32 cellular contexts compared by ENCODE assay signal in genomic region chr7:103644319-103644718, GRCh38.
DNase-seq lines count a peak whose midpoint lies in the region; ATAC-seq, FAIRE-seq and TF ChIP-seq lines count a peak whose summit lies in the region.
"Had no signal": no experiment of that assay in that cellular context is flagged by ENCODE, and none has a peak within 500 bp of the region (broad histone marks: within the 10 kb centered on the region; RNA-seq: fewer than 3 reads in every experiment).

No MANE protein-coding gene starts in this region.

- H3K9me1 ChIP-seq in K562 (ENCODE audit: control insufficient read depth, insufficient read depth, low read length): no peaks in the 10 kb centered on the region

- H3K36me3 ChIP-seq in HepG2 (replicated peaks in 1 of 2; ENCODE audit: control insufficient read depth in 1 of 2, insufficient read depth in 2 of 2, low read length in 2 of 2): peaks cover 0 to 23% of the 10 kb centered on the region in 2 experiments; a peak in 1 of 5 replicates
- H3K36me3 ChIP-seq in right lobe of liver: no peaks in the 10 kb centered on the region
- peaks cover 18% of the 10 kb centered on the region; the same call in 2 of the 3 replicates for H3K36me3 ChIP-seq in K562 (ENCODE audit: control insufficient read depth, insufficient read depth, low read length)
- H3K36me3 ChIP-seq: BLaER1; BLaER1 treated with 17β-estradiol and CSF1 and Interleukin-3, amounts not matched to agents 10 nM and 100 nM had no signal

- H3K27ac ChIP-seq in HepG2 (ENCODE audit: extremely low read length, insufficient read depth, low read length): no peak overlapping the region
- H3K27ac ChIP-seq in right lobe of liver: no peak overlapping the region
- no peak overlapping the region for H3K27ac ChIP-seq in K562 (ENCODE audit: extremely low read depth, low read depth, low read length)
- H3K27ac ChIP-seq: 22Rv1; A549; BLaER1; BLaER1 treated with 17β-estradiol and CSF1 and Interleukin-3, amounts not matched to agents 10 nM and 100 nM; C4-2B had no signal

- ATAC-seq in HepG2: no peak
- no peak for ATAC-seq in right lobe of liver
- no peak for ATAC-seq in K562
- no peak for ATAC-seq in GM19324 (IDR thresholded peaks at IDR 0.05; ENCODE audit: low FRiP score, unreplicated experiment)
- ATAC-seq: A549; CD8-positive, alpha-beta T cell had no signal

- no peaks in the 10 kb centered on the region for H4K20me1 ChIP-seq in HepG2 (ENCODE audit: insufficient read depth, low read length)
- H4K20me1 ChIP-seq in K562 (replicated peaks; ENCODE audit: control insufficient read depth, insufficient read depth, low read length): no peaks in the 10 kb centered on the region
- H4K20me1 ChIP-seq: BLaER1; BLaER1 treated with 17β-estradiol and CSF1 and Interleukin-3, amounts not matched to agents 10 nM and 100 nM had no signal

- CTCF ChIA-PET in HepG2 (lab: Yijun Ruan, JAX; ENCODE audit: low intra/inter-chr PET ratio, low total read pairs): no interaction called here
- CTCF ChIA-PET in K562 (lab: Yijun Ruan, JAX; ENCODE audit: low intra/inter-chr PET ratio): no interaction called here

- DNase-seq in HepG2 (ENCODE audit: low spot score): no peak
- DNase-seq in right lobe of liver: no peak
- no peak for DNase-seq in RCC 7860 (ENCODE audit: low spot score)
- no peak for DNase-seq in K562 (ENCODE audit: extremely low read depth in 1 of 4, low spot score in 3 of 4)
- no peak for DNase-seq in HuH-7.5 (ENCODE audit: low spot score)
- DNase-seq: 8988T; ACHN; AML-193; BE2C; C1 segment of cervical spinal cord; Caco-2; Calu3; CD4-positive, alpha-beta memory T cell; CD4-positive, alpha-beta T cell; CD4-positive, CD25-positive, alpha-beta regulatory T cell; CD8-positive, alpha-beta memory T cell; CD8-positive, alpha-beta T cell; COR-L47; DMS 273 treated with DMSO at 0.1 percent for 48 hours; DMS153; DMS53; DMS79; DMS79 treated with DMSO at 0.1 percent for 48 hours; DND-41; EL had no signal

- no peak for TF ChIP-seq RAD21 in HepG2 (CRISPR knock-in tag; IDR thresholded peaks at IDR 0.05)
- no peak for TF ChIP-seq RAD21 in K562 (CRISPR knock-in tag; conservative IDR thresholded peaks at IDR 0.05 in 1 of 2, IDR thresholded peaks at IDR 0.05 in 1 of 2)

- H3K9me3 ChIP-seq in HepG2 (ENCODE audit: low read length): peaks cover 23% of the 10 kb centered on the region; the same call in 1 of the 2 replicates
- peaks cover 0 to 6% (median 0%) of the 10 kb centered on the region in 4 donors for H3K9me3 ChIP-seq in right lobe of liver
- H3K9me3 ChIP-seq in K562 (replicated peaks; ENCODE audit: control insufficient read depth, insufficient read depth, low read depth, low read length): peaks cover 14% of the 10 kb centered on the region
- H3K9me3 ChIP-seq: A549 had no signal

- no peak overlapping the region for H3K4me3 ChIP-seq in HepG2 (replicated peaks in 1 of 3; ENCODE audit: insufficient read depth in 1 of 3, low read depth in 2 of 3, low read length in 3 of 3)
- no peak overlapping the region for H3K4me3 ChIP-seq in right lobe of liver
- no peak overlapping the region for H3K4me3 ChIP-seq in K562
- H3K4me3 ChIP-seq: A549; BLaER1; BLaER1 treated with 17β-estradiol and CSF1 and Interleukin-3, amounts not matched to agents 10 nM and 100 nM had no signal

- BruUV-seq in HepG2 (replicated peaks; lab: Mats Ljungman, UMichigan): no TSS peak
- no TSS peak for BruUV-seq in K562 (replicated peaks; lab: Mats Ljungman, UMichigan)

- no peak overlapping the region for H3K4me2 ChIP-seq in HepG2 (ENCODE audit: low read depth, low read length)
- no peak overlapping the region for H3K4me2 ChIP-seq in K562 (ENCODE audit: insufficient read depth, low read length)
- H3K4me2 ChIP-seq: A549; BLaER1; BLaER1 treated with 17β-estradiol and CSF1 and Interleukin-3, amounts not matched to agents 10 nM and 100 nM had no signal

- no peak for FAIRE-seq in HepG2 (lab: Jason Lieb, UNC)
- FAIRE-seq in RCC 7860 (lab: Jason Lieb, UNC): peak; percentile 32
- no peak for FAIRE-seq in K562 (lab: Jason Lieb, UNC)
- FAIRE-seq: A549, D721Med had no signal

- in situ Hi-C loops in HepG2 (cut with HindIII; ENCODE audit: extremely low pct_ligation_motif_present, low pct_unique_long_range_greater_than_20kb): no loop called here
- in situ Hi-C loops in K562 (cut with MboI): no loop called here

- POLR2A ChIA-PET in HepG2 (lab: Yijun Ruan, JAX): no interaction called here
- POLR2A ChIA-PET in K562 (lab: Yijun Ruan, JAX): no interaction called here

- TF ChIP-seq CTCF in HepG2 (CRISPR knock-in tag; IDR thresholded peaks at IDR 0.05): no peak
- TF ChIP-seq CTCF in right lobe of liver (IDR thresholded peaks at IDR 0.05): no peak
- TF ChIP-seq CTCF in K562 (IDR thresholded peaks at IDR 0.05 in 2 of 3, conservative IDR thresholded peaks at IDR 0.05 in 1 of 3; ENCODE audit: insufficient read depth in 2 of 3, low read depth in 1 of 3, low read length in 3 of 3): no peak

- H3K79me2 ChIP-seq in HepG2 (ENCODE audit: insufficient read depth, low read length) (no peaks in the 10 kb centered on the region), K562 (ENCODE audit: control insufficient read depth, insufficient read depth, low read length) (no peaks in the 10 kb centered on the region)

- intact Hi-C loops in HepG2 (cut with micrococcal nuclease; ENCODE audit: unreplicated experiment): no loop called here
- intact Hi-C loops in right lobe of liver (cut with DNase I): no loop called here
- intact Hi-C loops in K562 (cut with micrococcal nuclease): no loop called here

- 0 out of 2 replicates have a peak, but pooled peaks cover 7% of the 10 kb centered on the region for H3K4me1 ChIP-seq in HepG2 (ENCODE audit: insufficient read depth, low read length)
- H3K4me1 ChIP-seq in right lobe of liver: no peaks in the 10 kb centered on the region
- no peaks in the 10 kb centered on the region for H3K4me1 ChIP-seq in K562 (replicated peaks in 1 of 2; ENCODE audit: control insufficient read depth in 2 of 2, insufficient read depth in 2 of 2, low read length in 2 of 2)
- H3K4me1 ChIP-seq: A549; BE2C; BLaER1; BLaER1 treated with 17β-estradiol and CSF1 and Interleukin-3, amounts not matched to agents 10 nM and 100 nM; Caco-2 had no signal

- H3K9ac ChIP-seq in HepG2 (ENCODE audit: insufficient read depth, low read depth, low read length): no peak overlapping the region
- H3K9ac ChIP-seq in K562 (ENCODE audit: insufficient read depth in 1 of 2, low read depth in 2 of 2, low read length in 2 of 2): no peak overlapping the region
- H3K9ac ChIP-seq: BLaER1; BLaER1 treated with 17β-estradiol and CSF1 and Interleukin-3, amounts not matched to agents 10 nM and 100 nM had no signal

- WGBS in HepG2 (ENCODE audit: low lambda C conversion rate): 69% methylated on average over 2 of the region's 2 CpGs
- 77% methylated on average over 2 of the region's 2 CpGs for WGBS in right lobe of liver (ENCODE audit: insufficient coverage, low coverage, low lambda C conversion rate, missing lambda C conversion rate)
- 31% methylated on average over 2 of the region's 2 CpGs for WGBS in K562 (ENCODE audit: insufficient coverage, low coverage, missing lambda C conversion rate)

- no peak for TF ChIP-seq POLR2A in HepG2 (IDR thresholded peaks at IDR 0.05; ENCODE audit: insufficient read depth in 1 of 2, low read depth in 2 of 2, low read length in 2 of 2)
- no peak for TF ChIP-seq POLR2A in right lobe of liver (IDR thresholded peaks at IDR 0.05)
- no peak for TF ChIP-seq POLR2A in K562 (conservative IDR thresholded peaks at IDR 0.05)

- H2AFZ ChIP-seq in HepG2 (ENCODE audit: low read length) (no peak overlapping the region), K562 (ENCODE audit: low read depth, low read length) (no peak overlapping the region)

- H3K27me3 ChIP-seq in HepG2 (ENCODE audit: control insufficient read depth in 1 of 2, insufficient read depth in 2 of 2, low read length in 2 of 2) (no peaks in the 10 kb centered on the region), right lobe of liver (no peaks in the 10 kb centered on the region), K562 (ENCODE audit: control insufficient read depth in 2 of 2, insufficient read depth in 2 of 2, low read length in 2 of 2) (no peaks in the 10 kb centered on the region)
- H3K27me3 ChIP-seq: BE2C; BLaER1; BLaER1 treated with 17β-estradiol and CSF1 and Interleukin-3, amounts not matched to agents 10 nM and 100 nM had no signal

- TF ChIP-seq EP300 in HepG2 (IDR thresholded peaks at IDR 0.05; ENCODE audit: low read depth in 2 of 2, low read length in 2 of 2) (no peak), HepG2 (CRISPR knock-in tag; IDR thresholded peaks at IDR 0.05; ENCODE audit: borderline replicate concordance) (no peak), K562 (IDR thresholded peaks at IDR 0.05; ENCODE audit: low read length) (no peak)

TF ChIP-seq in HepG2, 621 proteins besides CTCF, POLR2A, EP300 and RAD21 (continues in another document):
- TF ChIP-seq ZNF160 (CRISPR knock-in tag; IDR thresholded peaks at IDR 0.05): peak; percentile 86; the same call in 1 of the 2 replicates
- no peak for TF ChIP-seq RBAK (CRISPR knock-in tag; IDR thresholded peaks at IDR 0.05)

TF ChIP-seq in K562, 482 proteins besides CTCF, POLR2A, EP300 and RAD21 (continues in another document):
- TF ChIP-seq CBX3 (IDR thresholded peaks at IDR 0.05; ENCODE audit: borderline replicate concordance in 1 of 2, low read length in 2 of 2) (0 out of 3 replicates have a peak, but pooled peaks of 1 of the 2 experiments have one; percentile 57), TCF7 (IDR thresholded peaks at IDR 0.05; ENCODE audit: borderline replicate concordance) (no peak), ELF4 (CRISPR knock-in tag; IDR thresholded peaks at IDR 0.05) (no peak), ZNF280A (IDR thresholded peaks at IDR 0.05; ENCODE audit: low read depth, partially characterized antibody) (peak; percentile 70), TRIM24 (IDR thresholded peaks at IDR 0.05) (peak in 1 of 2 experiments; percentile 13; a peak in 1 of 4 replicates)
